In genomic region chr21:39721885-39722284, GRCh38 we compare ENCODE assay signal across 1 cellular context.
TF ChIP-seq lines count a peak whose summit lies in the region.

No MANE protein-coding gene starts in this region.

TF ChIP-seq in H1, 55 proteins besides CTCF, POLR2A, EP300 and RAD21 (continued from another document):
- no peak for TF ChIP-seq CHD7 (IDR thresholded peaks at IDR 0.05; ENCODE audit: insufficient replicate concordance, low read length)
- TF ChIP-seq SUZ12 (IDR thresholded peaks at IDR 0.05; ENCODE audit: low read length), result no peak
- no peak for TF ChIP-seq GTF2F1 (IDR thresholded peaks at IDR 0.05; ENCODE audit: borderline replicate concordance, low read depth, low read length)
- no peak for TF ChIP-seq SIX5 (IDR thresholded peaks at IDR 0.05; ENCODE audit: low read depth, low read length)
- no peak for TF ChIP-seq EGR1 (IDR thresholded peaks at IDR 0.05; ENCODE audit: borderline replicate concordance, low read depth, low read length)
- no peak for TF ChIP-seq NRF1 (IDR thresholded peaks at IDR 0.05; ENCODE audit: low read depth, low read length)
- TF ChIP-seq KDM5A (IDR thresholded peaks at IDR 0.05; ENCODE audit: low read length), result no peak
- no peak for TF ChIP-seq JUN (IDR thresholded peaks at IDR 0.05; ENCODE audit: low read depth, low read length)
- no peak for TF ChIP-seq RBBP5 (IDR thresholded peaks at IDR 0.05; ENCODE audit: borderline replicate concordance, low read depth, low read length)
- no peak for TF ChIP-seq CREB1 (IDR thresholded peaks at IDR 0.05)
- no peak for TF ChIP-seq TAF1 (IDR thresholded peaks at IDR 0.05; ENCODE audit: low read depth, low read length)
- no peak for TF ChIP-seq SP1 (IDR thresholded peaks at IDR 0.05; ENCODE audit: low read depth, low read length)
- no peak for TF ChIP-seq CBX8 (IDR thresholded peaks at IDR 0.05; ENCODE audit: borderline replicate concordance, low read depth, low read length)
- no peak for TF ChIP-seq POU5F1 (IDR thresholded peaks at IDR 0.05; ENCODE audit: low read depth, low read length)
TF ChIP-seq in H1: peak in this region for 0.
